In genomic region chr15:41116872-41117242, GRCh38 we compare ENCODE assay signal across 8 cellular contexts. TPM values are rescaled to one million over a fixed set of nuclear protein-coding genes. Genes with fewer than 3 reads are reported as not detected.
DNase-seq lines count a peak whose midpoint lies in the region; ATAC-seq, FAIRE-seq and TF ChIP-seq lines count a peak whose summit lies in the region.

No MANE protein-coding gene starts in this region.

- in situ Hi-C loops in GM12878 (cut with MboI): no loop called here

- SMC1A ChIA-PET in GM12878 (lab: Charles Lee; ENCODE audit: uncharacterized antibody, unreplicated experiment): no interaction called here

- TF ChIP-seq RAD21 in GM12878 (IDR thresholded peaks at IDR 0.05; ENCODE audit: insufficient read depth, low read depth, low read length): no peak

- no peaks in the 10 kb centered on the region for H3K9me3 Mint-ChIP-seq in activated naive CD4-positive, alpha-beta T cell treated with anti-CD3 and anti-CD28 coated beads for 36 hours

- peak overlapping the region; percentile 85 for H3K27ac ChIP-seq in GM12878 (ENCODE audit: control insufficient read depth, insufficient read depth)
- peak overlapping the region; percentile 100 for H3K27ac ChIP-seq in lower lobe of right lung
- H3K27ac ChIP-seq in upper lobe of right lung: peak overlapping the region; percentile 99

- 37% methylated on average over 9 of the region's 9 CpGs for WGBS in GM12878 (ENCODE audit: insufficient coverage, insufficient replicate concordance, low lambda C conversion rate, missing lambda C conversion rate)

- H2AFZ ChIP-seq in GM12878 (ENCODE audit: control insufficient read depth, low read depth, low read length): peak overlapping the region; percentile 86

- CTCF ChIA-PET in activated naive CD4-positive, alpha-beta T cell treated with anti-CD3 and anti-CD28 coated beads for 36 hours (lab: Charles Lee): interaction anchor here (0.5 to 1.2 kb wide), 3 partner anchors 69 to 819 kb away, joined by 3 to 4 read pairs (median 3); no protein-coding TSS in a partner anchor
- CTCF ChIA-PET in GM12878 (lab: Yijun Ruan, JAX): interaction anchor here (1.0 to 1.7 kb wide), 3 partner anchors 175 to 216 kb away, joined by 3 to 4 read pairs (median 4); partner anchors contain the start of genes NUSAP1 and OIP5

- H3K27ac Mint-ChIP-seq in activated naive CD4-positive, alpha-beta T cell treated with anti-CD3 and anti-CD28 coated beads for 36 hours: peak overlapping the region; percentile 96

- H3K9ac ChIP-seq in GM12878 (ENCODE audit: control insufficient read depth, insufficient read depth, low read length): peak overlapping the region; percentile 86

- H4K20me1 ChIP-seq in GM12878 (ENCODE audit: control insufficient read depth, insufficient read depth): no peaks in the 10 kb centered on the region

- peak overlapping the region; percentile 73 for H3K4me2 ChIP-seq in GM12878 (ENCODE audit: control insufficient read depth, insufficient read depth)

- ATAC-seq in GM12878: no peak
- peak in 1 of 2 donors; percentile 3 for ATAC-seq in lower lobe of right lung
- no peak for ATAC-seq in upper lobe of right lung
- no peak for ATAC-seq in GM19395 (IDR thresholded peaks at IDR 0.05; ENCODE audit: unreplicated experiment)

- POLR2A ChIA-PET in GM12878 (lab: Charles Lee): interaction anchor here (1.2 kb wide), 1 partner anchor 11 kb away, joined by 4 read pairs; no protein-coding TSS in a partner anchor

- no peaks in the 10 kb centered on the region for H3K27me3 ChIP-seq in GM12878 (replicated peaks in 1 of 2; ENCODE audit: control insufficient read depth in 2 of 2, insufficient read depth in 2 of 2, low read length in 1 of 2)
- no peaks in the 10 kb centered on the region for H3K27me3 ChIP-seq in lower lobe of right lung (ENCODE audit: low read depth)
- no peaks in the 10 kb centered on the region for H3K27me3 ChIP-seq in upper lobe of right lung

- FAIRE-seq in GM12878 (lab: Jason Lieb, UNC): no peak

- peaks cover 41% of the 10 kb centered on the region for H3K79me2 ChIP-seq in GM12878 (ENCODE audit: control insufficient read depth, insufficient read depth, low read length)

- no peak for TF ChIP-seq EP300 in GM12878 (IDR thresholded peaks at IDR 0.05; ENCODE audit: borderline replicate concordance in 1 of 2, control insufficient read depth in 1 of 2, low read depth in 2 of 2, low read length in 2 of 2)

- intact Hi-C loops in activated naive CD4-positive, alpha-beta T cell treated with anti-CD3 and anti-CD28 coated beads for 36 hours (cut with micrococcal nuclease): loop anchor here (1.0 to 5.0 kb wide), 10 partner anchors 114 to 550 kb away; partner anchors contain the start of genes CCDC32, CHAC1, CHP1 and DNAJC17
- intact Hi-C loops in GM12878 (cut with micrococcal nuclease; ENCODE audit: unreplicated experiment): loop anchor here (2.0 to 10.0 kb wide), 2 partner anchors 216 to 272 kb away; partner anchors contain the start of genes NUSAP1, OIP5 and SPINT1
- intact Hi-C loops in lower lobe of right lung (cut with DNase I): no loop called here
- intact Hi-C loops in upper lobe of right lung (cut with DNase I): no loop called here

- H3K36me3 Mint-ChIP-seq in activated naive CD4-positive, alpha-beta T cell treated with anti-CD3 and anti-CD28 coated beads for 36 hours (ENCODE audit: low read depth): peaks cover 11% of the 10 kb centered on the region

- H3K4me1 ChIP-seq in GM12878 (ENCODE audit: control insufficient read depth, insufficient read depth, low read length) (no peaks in the 10 kb centered on the region), lower lobe of right lung (peaks cover 25% of the 10 kb centered on the region), upper lobe of right lung (peaks cover 14% of the 10 kb centered on the region)

- no peaks in the 10 kb centered on the region for H3K9me3 ChIP-seq in GM12878 (replicated peaks; ENCODE audit: control insufficient read depth, insufficient read depth, low read length)
- H3K9me3 ChIP-seq in lower lobe of right lung: no peaks in the 10 kb centered on the region
- H3K9me3 ChIP-seq in upper lobe of right lung: no peaks in the 10 kb centered on the region

- DNase-seq in activated naive CD4-positive, alpha-beta T cell treated with anti-CD3 and anti-CD28 coated beads for 36 hours: no peak
- DNase-seq in activated naive CD4-positive, alpha-beta T cell treated with anti-CD3 and anti-CD28 coated beads, Interleukin-2, amount 50 U/mL, for 16 hours: no peak
- DNase-seq in GM12878 (ENCODE audit: low read depth, low spot score) (no peak), lower lobe of right lung (no peak), upper lobe of right lung (no peak), hepatic stellate cell (ENCODE audit: low spot score) (no peak), ureter (ENCODE audit: low spot score) (no peak)

- no peak for TF ChIP-seq POLR2A in GM12878 (IDR thresholded peaks at IDR 0.05; ENCODE audit: low read depth, low read length)

- H3K4me1 Mint-ChIP-seq in activated naive CD4-positive, alpha-beta T cell treated with anti-CD3 and anti-CD28 coated beads for 36 hours (ENCODE audit: low read depth): peaks cover 21% of the 10 kb centered on the region

- peak overlapping the region; percentile 88 for H3K4me3 Mint-ChIP-seq in activated naive CD4-positive, alpha-beta T cell treated with anti-CD3 and anti-CD28 coated beads for 36 hours

- TSS peak; percentile 100 for BruUV-seq in GM12878 (replicated peaks; lab: Mats Ljungman, UMichigan)

- no peaks in the 10 kb centered on the region for H3K27me3 Mint-ChIP-seq in activated naive CD4-positive, alpha-beta T cell treated with anti-CD3 and anti-CD28 coated beads for 36 hours (ENCODE audit: low read depth)

- H3K36me3 ChIP-seq in GM12878 (ENCODE audit: control insufficient read depth in 2 of 2, insufficient read depth in 2 of 2, low read length in 1 of 2) (peaks cover 0 to 10% of the 10 kb centered on the region in 2 experiments; a peak in 2 of 4 replicates), lower lobe of right lung (no peaks in the 10 kb centered on the region), upper lobe of right lung (no peaks in the 10 kb centered on the region)

- TF ChIP-seq CTCF in GM12878 (IDR thresholded peaks at IDR 0.05 in 2 of 3, conservative IDR thresholded peaks at IDR 0.05 in 1 of 3; ENCODE audit: control insufficient read depth in 2 of 3, extremely low read depth in 1 of 3, insufficient read depth in 1 of 3, low read depth in 3 of 3, low read length in 3 of 3): no peak
- TF ChIP-seq CTCF in lower lobe of right lung (IDR thresholded peaks at IDR 0.05): no peak
- no peak for TF ChIP-seq CTCF in upper lobe of right lung (IDR thresholded peaks at IDR 0.05)

- RAD21 ChIA-PET in GM12878 (lab: Charles Lee; ENCODE audit: unreplicated experiment): interaction anchor here (1.0 kb wide), 1 partner anchor 259 kb away, joined by 4 read pairs; no protein-coding TSS in a partner anchor

- peak overlapping the region; percentile 79 for H3K4me3 ChIP-seq in GM12878
- H3K4me3 ChIP-seq in lower lobe of right lung: peak overlapping the region; percentile 67
- peak overlapping the region; percentile 93 for H3K4me3 ChIP-seq in upper lobe of right lung

TF ChIP-seq in GM12878, 131 proteins besides CTCF, POLR2A, EP300 and RAD21:
- TF ChIP-seq NKRF (conservative IDR thresholded peaks at IDR 0.05) (peak; percentile 26; the same call in 1 of the 2 replicates), RELA (IDR thresholded peaks at IDR 0.05; ENCODE audit: borderline replicate concordance, partially characterized antibody) (no peak), SMARCA5 (IDR thresholded peaks at IDR 0.05) (0 out of 2 replicates have a peak, but pooled peaks have one; percentile 46), EGR1 (IDR thresholded peaks at IDR 0.05; ENCODE audit: borderline replicate concordance in 1 of 2, low read depth in 2 of 2, low read length in 2 of 2) (no peak), MTA3 (IDR thresholded peaks at IDR 0.05; ENCODE audit: borderline replicate concordance, low read length) (peak; percentile 68; the same call in 1 of the 2 replicates), NBN (IDR thresholded peaks at IDR 0.05) (no peak), MTA2 (IDR thresholded peaks at IDR 0.05; ENCODE audit: low read depth) (peak; percentile 7; the same call in 1 of the 2 replicates)

RNA-seq across cellular contexts. Expression of gene INO80, which starts 0.8 kb away (rescaled TPM):
- total RNA-seq in activated naive CD4-positive, alpha-beta T cell treated with anti-CD3 and anti-CD28 coated beads for 36 hours: 10 to 100 TPM; 14.0 to 16.8 TPM
- total RNA-seq in GM12878 (2013; cell fraction: nucleolus; rRNA removed): 59.4 and 61.7 TPM in 2 replicates
- total RNA-seq in GM12878 (2014; rRNA removed): 22.8 and 24.5 TPM in 2 replicates
- total RNA-seq in GM12878 (2014; rRNA removed; fragmentation: Illumina TruSeq; extraction: Trizol): 18.6 and 22.7 TPM in 2 replicates
- 24.4 and 25.0 TPM in 2 replicates for total RNA-seq in GM12878 (2021)
- 5.8 TPM for polyA plus RNA-seq in GM12878 (2011; ENCODE audit: low read depth)
- polyA plus RNA-seq in GM12878 (2011; rRNA removed): 4.9 and 6.7 TPM in 2 replicates
- polyA plus RNA-seq in GM12878 (2011; cell fraction: cytosol; rRNA removed): 6.8 and 7.0 TPM in 2 replicates
- polyA plus RNA-seq in GM12878 (2011; cell fraction: nucleus; rRNA removed): 9.0 and 12.8 TPM in 2 replicates
- polyA plus RNA-seq in GM12878 (2012): 8.6 and 9.7 TPM in 2 replicates
- polyA plus RNA-seq in GM12878 (2014; fragmentation: Illumina TruSeq; extraction: Trizol): 19.2 and 23.4 TPM in 2 replicates
- 1 to 10 TPM; 4.5 to 5.0 TPM for polyA plus RNA-seq in GM12878 (2014; fragmentation: Nextera tagmentation; extraction: Ambion mirVana)
- polyA plus RNA-seq in GM12878 (2014; rRNA removed): 20.1 and 23.1 TPM in 2 replicates
- 1 to 10 TPM; 9.7 TPM for polyA plus RNA-seq in GM12878 (2016; fragmentation: Nextera tagmentation; extraction: Ambion mirVana)
- polyA minus RNA-seq in GM12878 (2011; rRNA and poly(A)+ RNA removed): 9.6 and 12.8 TPM in 2 replicates
- polyA minus RNA-seq in GM12878 (2011; cell fraction: cytosol; rRNA and poly(A)+ RNA removed): 5.7 and 10.0 TPM in 2 replicates
- polyA minus RNA-seq in GM12878 (2011; cell fraction: nucleus; rRNA and poly(A)+ RNA removed): 13.8 and 14.5 TPM in 2 replicates
- 25.0 TPM for total RNA-seq in lower lobe of right lung
- 35.6 TPM for total RNA-seq in upper lobe of right lung
- 38.6 TPM for total RNA-seq in ureter

Comparison
In these comparisons a context has a peak if more than half of its experiments do, and no peak if none do; other contexts are left out.
1. intact Hi-C loops: an anchor here in activated naive CD4-positive, alpha-beta T cell treated with anti-CD3 and anti-CD28 coated beads for 36 hours (1.0 to 5.0 kb wide) and GM12878 (2.0 to 10.0 kb wide); none called in lower lobe of right lung and upper lobe of right lung.